Comparison of ENCODE assay signal across 1 cellular context in the genomic region with DNA sequence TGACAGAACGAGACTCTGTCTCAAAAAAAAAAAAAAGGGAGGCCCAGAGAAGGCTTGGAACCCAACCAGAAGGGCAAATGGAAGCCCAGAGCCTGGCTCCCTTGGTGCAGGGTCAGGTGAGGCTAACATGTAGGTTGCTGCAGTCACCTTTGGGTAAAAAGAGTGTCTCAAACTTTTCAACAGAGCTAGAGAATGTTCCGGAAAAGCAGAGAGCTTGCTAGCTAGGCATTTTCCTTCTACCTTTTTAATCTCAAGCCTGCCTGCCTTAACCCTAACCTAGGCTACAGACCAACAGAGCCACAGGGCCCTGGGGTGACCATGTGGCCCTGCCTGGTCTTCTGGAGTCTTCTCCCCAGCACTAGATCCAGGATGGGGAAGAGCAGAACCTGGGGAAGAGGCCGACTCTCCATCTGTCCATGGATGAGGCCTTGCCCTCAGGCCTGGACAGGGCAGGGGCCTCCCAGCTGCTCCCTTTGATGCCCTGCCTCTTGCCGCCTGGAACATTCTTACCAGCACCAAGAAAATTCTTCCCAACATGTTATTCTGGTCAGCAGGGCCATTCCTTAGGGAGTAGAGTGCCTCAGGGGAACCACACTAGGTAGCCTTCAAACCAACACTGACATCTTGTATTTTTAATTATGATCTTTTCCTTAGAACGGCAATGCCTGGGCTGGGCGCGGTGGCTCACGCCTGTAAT.
TF ChIP-seq lines count a peak whose summit lies in the region.

No MANE protein-coding gene starts in this region.

TF ChIP-seq in A549, 52 proteins besides CTCF, POLR2A, EP300 and RAD21 (continued from another document):
- TF ChIP-seq, protein P1, sequence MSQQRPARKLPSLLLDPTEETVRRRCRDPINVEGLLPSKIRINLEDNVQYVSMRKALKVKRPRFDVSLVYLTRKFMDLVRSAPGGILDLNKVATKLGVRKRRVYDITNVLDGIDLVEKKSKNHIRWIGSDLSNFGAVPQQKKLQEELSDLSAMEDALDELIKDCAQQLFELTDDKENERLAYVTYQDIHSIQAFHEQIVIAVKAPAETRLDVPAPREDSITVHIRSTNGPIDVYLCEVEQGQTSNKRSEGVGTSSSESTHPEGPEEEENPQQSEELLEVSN (IDR thresholded peaks at IDR 0.05; ENCODE audit: borderline replicate concordance, low read depth), result no peak
